ENCODE assay signal across 11 cellular contexts in the genomic region with DNA sequence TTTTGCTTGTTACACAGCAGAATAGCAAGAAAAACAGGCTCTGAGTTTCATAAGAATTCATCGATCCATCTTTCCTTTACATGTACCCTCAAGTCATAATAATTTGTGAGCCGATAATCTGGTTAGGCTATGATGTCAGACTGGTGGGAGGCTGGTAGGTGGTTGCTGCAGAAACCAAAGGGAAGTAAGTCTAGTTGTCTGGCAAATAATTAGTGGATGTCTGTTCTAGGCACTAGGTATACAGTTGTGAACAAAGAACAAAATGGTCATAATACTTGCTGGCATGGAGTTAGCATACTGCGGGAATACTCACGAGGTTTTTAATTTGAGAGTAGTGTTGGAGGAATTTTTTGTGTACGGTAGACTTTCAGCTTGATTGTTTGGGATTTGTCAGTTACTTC. TPM values are rescaled to one million over a fixed set of nuclear protein-coding genes. Genes with fewer than 3 reads are reported as not detected.
DNase-seq lines count a peak whose midpoint lies in the region; ATAC-seq and TF ChIP-seq lines count a peak whose summit lies in the region.
"Had no signal": no experiment of that assay in that cellular context is flagged by ENCODE, and none has a peak within 500 bp of the region (broad histone marks: within the 10 kb centered on the region; RNA-seq: fewer than 3 reads in every experiment).

No MANE protein-coding gene starts in this region.

- CTCF ChIA-PET in MCF 10A (lab: Yijun Ruan, JAX): interaction anchor here (0.6 kb wide), 1 partner anchor 11 kb away, joined by 3 read pairs; no protein-coding TSS in a partner anchor

- peak overlapping the region; percentile 35; the same call in 1 of the 2 replicates for H3K4me2 ChIP-seq in OCI-LY1 (ENCODE audit: low read length)

- H3K27me3 Mint-ChIP-seq in MCF 10A (ENCODE audit: insufficient read depth, unreplicated experiment): no peaks in the 10 kb centered on the region

- intact Hi-C loops in MCF 10A (cut with micrococcal nuclease): no loop called here

- ATAC-seq in HG03342 (IDR thresholded peaks at IDR 0.05; ENCODE audit: unreplicated experiment): no peak

- no peaks in the 10 kb centered on the region for H3K9me3 Mint-ChIP-seq in MCF 10A (ENCODE audit: unreplicated experiment)

- H3F3A ChIP-seq in OCI-LY1 (ENCODE audit: insufficient read depth, low read length): peaks cover 3% of the 10 kb centered on the region; the same call in 1 of the 2 replicates

- H3K9ac ChIP-seq in OCI-LY1 (ENCODE audit: low read length): peak overlapping the region; percentile 1; the same call in 1 of the 2 replicates

- TF ChIP-seq CTCF in OCI-LY1 (IDR thresholded peaks at IDR 0.05; ENCODE audit: low read length) (no peak), MCF 10A (IDR thresholded peaks at IDR 0.05; ENCODE audit: unreplicated experiment) (no peak), foreskin fibroblast (IDR thresholded peaks at IDR 0.05; ENCODE audit: low read depth, low read length) (no peak)

- H3K79me2 ChIP-seq in OCI-LY1 (ENCODE audit: insufficient read depth, low read length): peaks cover 96% of the 10 kb centered on the region

- H2AFZ ChIP-seq in OCI-LY1 (ENCODE audit: low read length): no peak overlapping the region

- H3K4me3 Mint-ChIP-seq in MCF 10A (ENCODE audit: unreplicated experiment): no peak overlapping the region

- peaks cover 40% of the 10 kb centered on the region; the same call in 1 of the 2 replicates for H3K36me3 ChIP-seq in OCI-LY1 (ENCODE audit: insufficient read depth, low read length)

- no TSS peak for BruUV-seq in MCF 10A (replicated peaks; lab: Mats Ljungman, UMichigan)

- DNase-seq in SIG-M5 treated with dmso at 0.1 percent for 504 hours (lab: John Stamatoyannopoulos, UW; ENCODE audit: unreplicated experiment): peak; percentile 29
- no peak for DNase-seq in SIG-M5 (lab: John Stamatoyannopoulos, UW)
- DNase-seq in MCF 10A (ENCODE audit: unreplicated experiment): no peak
- DNase-seq in renal cortical epithelial cell (ENCODE audit: low read depth): peak; percentile 67
- no peak for DNase-seq in foreskin fibroblast
- no peak for DNase-seq in foreskin melanocyte
- DNase-seq: IMR-90, NCI-H510A treated with DMSO at 0.1 percent for 48 hours had no signal

- H3K27ac ChIP-seq in OCI-LY1 (ENCODE audit: low read depth, low read length, poor library complexity, severe bottlenecking): peak overlapping the region; percentile 99

- peaks cover 96% of the 10 kb centered on the region for H3K4me1 ChIP-seq in OCI-LY1 (ENCODE audit: insufficient read depth, low read length, severe bottlenecking)

- peak overlapping the region; percentile 57 for H3K27ac Mint-ChIP-seq in MCF 10A (ENCODE audit: low read depth, unreplicated experiment)

- H3K27me3 ChIP-seq in OCI-LY1 (ENCODE audit: insufficient read depth, low read length): no peaks in the 10 kb centered on the region

- no peaks in the 10 kb centered on the region for H3K36me3 Mint-ChIP-seq in MCF 10A (ENCODE audit: insufficient read depth, unreplicated experiment)

- peak overlapping the region; percentile 17 for H3K4me3 ChIP-seq in OCI-LY1 (ENCODE audit: low read depth, low read length, poor library complexity, severe bottlenecking)
- no peak overlapping the region for H3K4me3 ChIP-seq in foreskin fibroblast (ENCODE audit: low read depth in 1 of 2, low read length in 2 of 2)

- H3K4me1 Mint-ChIP-seq in MCF 10A (ENCODE audit: insufficient read depth, unreplicated experiment): peaks cover 49% of the 10 kb centered on the region

- H4K20me1 ChIP-seq in OCI-LY1 (ENCODE audit: insufficient read depth, low read length): no peaks in the 10 kb centered on the region

- POLR2A ChIA-PET in MCF 10A (lab: Yijun Ruan, JAX): interaction anchor here (0.6 to 1.0 kb wide), 3 partner anchors 38 to 146 kb away, joined by 3 to 5 read pairs (median 3); a partner anchor contains a TSS

- no peaks in the 10 kb centered on the region for H3K9me3 ChIP-seq in OCI-LY1 (ENCODE audit: low read length)

- no peaks in the 10 kb centered on the region for H3K9me2 ChIP-seq in OCI-LY1 (ENCODE audit: low read depth, low read length)

RNA-seq across cellular contexts. Expression of a gene that starts 8.8 kb away (rescaled TPM):
- total RNA-seq in MCF 10A (2022): 27.7 and 32.1 TPM in 2 replicates
- 20.8 and 34.2 TPM in 2 replicates for total RNA-seq in renal cortical epithelial cell

RNA-seq across cellular contexts. Expression of a gene that starts 45.5 kb away (rescaled TPM):
- total RNA-seq in MCF 10A (2022) (not detected in 2 replicates), renal cortical epithelial cell (not detected in 2 replicates)
- total RNA-seq: A172, IMR-90 had no signal

Comparison
In these comparisons a context has a peak if more than half of its experiments do, and no peak if none do; other contexts are left out.
1. DNase-seq: peak in SIG-M5 treated with dmso at 0.1 percent for 504 hours (single experiment) and renal cortical epithelial cell (single experiment); none in SIG-M5 (single experiment), MCF 10A (single experiment), foreskin fibroblast (0 of 2) and foreskin melanocyte (single experiment).